Comparison of ENCODE assay signal across 12 cellular contexts in the genomic region with DNA sequence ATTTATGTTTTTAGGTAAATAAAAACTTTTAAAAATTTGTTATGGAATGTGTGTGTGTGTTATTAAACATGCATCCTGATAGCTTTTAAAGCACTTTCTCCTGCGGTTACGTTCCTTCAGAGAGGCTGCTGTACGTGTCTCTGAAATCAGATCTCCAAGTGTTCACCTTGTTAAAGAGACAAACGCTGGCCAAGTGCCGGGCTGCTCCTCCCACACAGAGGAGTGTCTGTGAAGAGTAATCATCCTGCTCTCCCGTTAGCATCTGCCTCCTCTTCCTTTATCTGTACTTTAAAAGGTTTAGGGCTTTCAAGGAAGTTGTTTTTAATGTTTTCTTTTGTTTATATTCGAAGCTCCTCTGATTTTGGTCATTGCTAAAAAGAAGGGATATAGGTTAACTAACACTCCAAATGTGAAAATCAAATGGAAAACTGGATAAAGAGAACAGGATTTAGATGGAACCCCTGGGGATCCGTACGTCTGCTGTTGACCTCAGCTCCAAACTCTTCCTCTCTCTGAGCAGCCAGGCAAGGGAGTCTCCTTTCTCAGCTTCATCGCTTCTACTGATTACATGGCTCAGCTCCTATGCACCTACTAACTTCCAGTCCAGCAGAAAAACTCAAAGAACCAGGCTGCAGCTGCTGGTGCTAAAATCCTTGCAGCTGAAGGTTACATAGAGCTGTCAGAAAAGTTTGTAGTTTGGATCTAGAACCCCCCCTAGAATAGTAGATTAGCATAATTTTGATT. TPM values are rescaled to one million over a fixed set of nuclear protein-coding genes. Genes with fewer than 3 reads are reported as not detected.
DNase-seq lines count a peak whose midpoint lies in the region; ATAC-seq, FAIRE-seq and TF ChIP-seq lines count a peak whose summit lies in the region.
"Had no signal": no experiment of that assay in that cellular context is flagged by ENCODE, and none has a peak within 500 bp of the region (broad histone marks: within the 10 kb centered on the region; RNA-seq: fewer than 3 reads in every experiment).

No MANE protein-coding gene starts in this region.

- DNase-seq in NCI-H510A treated with DMSO at 0.1 percent for 48 hours (lab: John Stamatoyannopoulos, UW) = peak; percentile 9
- DNase-seq in NCI-H510A (lab: John Stamatoyannopoulos, UW) = no peak
- no peak for DNase-seq in GM18507 (ENCODE audit: extremely low spot score, insufficient read length, low read depth)
- no peak for DNase-seq in foreskin keratinocyte
- no peak for DNase-seq in HUDEP-2 (lab: John Stamatoyannopoulos, UW; ENCODE audit: unreplicated experiment in 76 of 76)
- no peak for DNase-seq in RKO (ENCODE audit: low spot score)
- DNase-seq in amniotic stem cell (lab: John Stamatoyannopoulos, UW) = no peak
- DNase-seq: posterior cingulate gyrus, SIG-M5, transverse colon had no signal

- peaks cover 54% of the 10 kb centered on the region for H3K36me3 ChIP-seq in OCI-LY3 (replicated peaks; ENCODE audit: low read depth, low read length)
- H3K36me3 ChIP-seq: transverse colon had no signal

- H3K27ac ChIP-seq in OCI-LY3 (ENCODE audit: low read length) (peak overlapping the region; percentile 83), foreskin keratinocyte (no peak overlapping the region)
- H3K27ac ChIP-seq: transverse colon had no signal

- H3K9me3 ChIP-seq in OCI-LY3 (ENCODE audit: insufficient read depth, low read length) = no peaks in the 10 kb centered on the region

- H3K27me3 ChIP-seq in OCI-LY3 (ENCODE audit: low read depth, low read length) (no peaks in the 10 kb centered on the region), foreskin keratinocyte (peaks cover 52% of the 10 kb centered on the region)

- peaks cover 13% of the 10 kb centered on the region for H3K79me2 ChIP-seq in OCI-LY3 (ENCODE audit: low read length)

- peaks cover 93% of the 10 kb centered on the region for H3K4me1 ChIP-seq in OCI-LY3 (ENCODE audit: low read length)
- H3K4me1 ChIP-seq in foreskin keratinocyte = no peaks in the 10 kb centered on the region
- H3K4me1 ChIP-seq: transverse colon had no signal

- no peak overlapping the region for H2AFZ ChIP-seq in OCI-LY3 (ENCODE audit: low read depth, low read length)

- H3K4me3 ChIP-seq in OCI-LY3 (ENCODE audit: low read length) = no peak overlapping the region
- H3K4me3 ChIP-seq: transverse colon had no signal

- TF ChIP-seq CTCF in OCI-LY3 (IDR thresholded peaks at IDR 0.05; ENCODE audit: low read depth, low read length) = no peak
- TF ChIP-seq CTCF in foreskin keratinocyte (conservative IDR thresholded peaks at IDR 0.05) = no peak

- no peak overlapping the region for H3K4me2 ChIP-seq in OCI-LY3 (ENCODE audit: low read length)

- H3K9ac ChIP-seq in OCI-LY3 (ENCODE audit: low read length) = no peak overlapping the region

- ATAC-seq in foreskin keratinocyte = peak; percentile 40

- H4K20me1 ChIP-seq in OCI-LY3 (ENCODE audit: insufficient read depth, low read length) = peaks cover 42% of the 10 kb centered on the region

- FAIRE-seq in GM18507 (lab: Jason Lieb, UNC) = peak; percentile 41
- FAIRE-seq: islet of Langerhans had no signal

RNA-seq across cellular contexts. Expression of a gene that starts 20.0 kb away (rescaled TPM):
- total RNA-seq in foreskin keratinocyte = not detected in 2 replicates
- polyA plus RNA-seq in foreskin keratinocyte = not detected in 2 replicates
